ENCODE assay signal across 9 cellular contexts in genomic region chr22:42645341-42645937, GRCh38. TPM values are rescaled to one million over a fixed set of nuclear protein-coding genes. Genes with fewer than 3 reads are reported as not detected.
DNase-seq lines count a peak whose midpoint lies in the region; ATAC-seq and TF ChIP-seq lines count a peak whose summit lies in the region.
"Had no signal": no experiment of that assay in that cellular context is flagged by ENCODE, and none has a peak within 500 bp of the region (broad histone marks: within the 10 kb centered on the region; RNA-seq: fewer than 3 reads in every experiment).

No MANE protein-coding gene starts in this region.

- ATAC-seq in right lobe of liver (no peak), HG03457 (IDR thresholded peaks at IDR 0.05; ENCODE audit: unreplicated experiment) (no peak), left lobe of liver (no peak), HG03045 (IDR thresholded peaks at IDR 0.05; ENCODE audit: unreplicated experiment) (no peak)

- H3K4me1 ChIP-seq in HEK293 (ENCODE audit: control insufficient read depth, insufficient read depth, low read length) (peaks cover 22% of the 10 kb centered on the region), right lobe of liver (peaks cover 2 to 74% (median 34%) of the 10 kb centered on the region in 4 donors), stomach (peaks cover 76 to 82% (median 80%) of the 10 kb centered on the region in 4 donors)

- intact Hi-C loops in right lobe of liver (cut with DNase I) = no loop called here
- intact Hi-C loops in stomach (cut with DNase I; ENCODE audit: low total_unique reads) = no loop called here

- H3K27me3 ChIP-seq in right lobe of liver (no peaks in the 10 kb centered on the region), stomach (no peaks in the 10 kb centered on the region)

- TF ChIP-seq CTCF in HEK293 (tag by site-specific recombination; IDR thresholded peaks at IDR 0.05) (no peak), right lobe of liver (IDR thresholded peaks at IDR 0.05) (no peak), stomach (IDR thresholded peaks at IDR 0.05) (no peak), GM10248 (IDR thresholded peaks at IDR 0.05; ENCODE audit: control extremely low read depth, extremely low read depth, low read depth, missing control alignments) (no peak)

- no peak for TF ChIP-seq EP300 in stomach (IDR thresholded peaks at IDR 0.05)

- CTCF ChIA-PET in HEK293 (lab: Yijun Ruan, JAX) (interaction anchor here (3.1 kb wide), 1 partner anchor 23 kb away, joined by 18 read pairs; no protein-coding TSS in a partner anchor), GM10248 (lab: Yijun Ruan, JAX) (interaction anchor here (10.4 kb wide), 1 partner anchor 23 kb away, joined by 61 read pairs; no protein-coding TSS in a partner anchor)

- H3K27ac ChIP-seq in HEK293 (ENCODE audit: extremely low read depth, low read depth, low read length) (peak overlapping the region; percentile 44; the same call in 1 of the 2 replicates), caudate nucleus (ENCODE audit: low read depth, low read length) (peak overlapping the region; percentile 77), right lobe of liver (peak overlapping the region; percentile 69 to 96 (median 85)), stomach (peak overlapping the region; percentile 93 to 98 (median 96))

- no peaks in the 10 kb centered on the region for H3K9me3 ChIP-seq in HEK293 (ENCODE audit: control insufficient read depth, insufficient read depth, low read depth, low read length)
- H3K9me3 ChIP-seq in right lobe of liver = no peaks in the 10 kb centered on the region
- no peaks in the 10 kb centered on the region for H3K9me3 ChIP-seq in stomach

- TF ChIP-seq POLR2A in right lobe of liver (IDR thresholded peaks at IDR 0.05) = no peak
- no peak for TF ChIP-seq POLR2A in stomach (IDR thresholded peaks at IDR 0.05)

- H3K36me3 ChIP-seq in HEK293 (ENCODE audit: control insufficient read depth in 2 of 2, insufficient read depth in 1 of 2, low read length in 2 of 2) (no peaks in the 10 kb centered on the region; a peak in 1 of 3 replicates), right lobe of liver (no peaks in the 10 kb centered on the region), stomach (no peaks in the 10 kb centered on the region)

- WGBS in right lobe of liver (ENCODE audit: insufficient coverage, low coverage, low lambda C conversion rate, missing lambda C conversion rate) = 17% methylated on average over 4 of the region's 19 CpGs
- WGBS in stomach, 5 donors = 14 to 39% (median 23%) methylated on average over 16 to 19 of the region's 19 CpGs

- DNase-seq in caudate nucleus (lab: John Stamatoyannopoulos, UW) (peak in 1 of 61 donors; percentile 15), right lobe of liver (no peak), stomach (peak; percentile 44), left lobe of liver (ENCODE audit: low spot score) (no peak), GM10248 (ENCODE audit: extremely low spot score) (no peak)

- H3K4me3 ChIP-seq in HEK293 (ENCODE audit: low read depth, low read length) (no peak overlapping the region), right lobe of liver (peak overlapping the region; percentile 26 to 32 (median 29)), stomach (peak overlapping the region; percentile 19 to 92 (median 62))

- POLR2A ChIA-PET in HEK293 (lab: Yijun Ruan, JAX) (no interaction called here), GM10248 (lab: Yijun Ruan, JAX) (no interaction called here)

TF ChIP-seq in HEK293, 187 proteins besides CTCF, POLR2A, EP300 and RAD21:
- TF ChIP-seq ZNF354C (tag by site-specific recombination; IDR thresholded peaks at IDR 0.05; ENCODE audit: borderline replicate concordance, low read depth) = no peak
- TF ChIP-seq SCRT2 (tag by site-specific recombination; IDR thresholded peaks at IDR 0.05) = peak; percentile 59; the same call in 1 of the 2 replicates

RNA-seq across cellular contexts. Expression of gene CYB5R3, which starts 3.8 kb away (rescaled TPM):
- total RNA-seq in right lobe of liver (100 to 1,000 TPM; 146 to 211 (median 170) TPM), stomach (100 to 1,000 TPM in 2 of 5 donors, 10 to 100 TPM in 3; 33.6 to 156 (median 44.6) TPM), left lobe of liver (147 TPM)
- 100 to 1,000 TPM in 1 of 3 donors, 10 to 100 TPM in 2; 75.6 to 116 (median 88.5) TPM for polyA plus RNA-seq in stomach

RNA-seq across cellular contexts. Expression of gene ATP5MGL, which starts 5.0 kb away (rescaled TPM):
- under 1 TPM in 3 of 6 experiments, not detected in 3; 0.37 to 0.78 (median 0.68) TPM for total RNA-seq in right lobe of liver
- under 1 TPM in 1 of 5 donors, not detected in 4; 0.73 TPM for total RNA-seq in stomach
- not detected for polyA plus RNA-seq in stomach
- 0.75 TPM for total RNA-seq in left lobe of liver
- total RNA-seq: RPMI7951 had no signal

RNA-seq across cellular contexts. Expression of gene POLDIP3, which starts 30.8 kb away (rescaled TPM):
- total RNA-seq in right lobe of liver = 10 to 100 TPM; 17.1 to 22.6 (median 21.1) TPM
- 10 to 100 TPM; 21.6 to 60.8 (median 39.1) TPM for total RNA-seq in stomach
- 10 to 100 TPM; 30.2 to 36.4 (median 33.3) TPM for polyA plus RNA-seq in stomach
- 20.8 TPM for total RNA-seq in left lobe of liver

Comparison
In these comparisons a context has a peak if more than half of its experiments do, and no peak if none do; other contexts are left out.
1. H3K27ac ChIP-seq: peak in every context shown above with its lines; median percentile 96 in stomach; 85 in right lobe of liver; 77 in caudate nucleus; 44 in HEK293.